9 cellular contexts compared by ENCODE assay signal in genomic region chr14:74954947-74955228, GRCh38. TPM values are rescaled to one million over a fixed set of nuclear protein-coding genes. Genes with fewer than 3 reads are reported as not detected.
DNase-seq lines count a peak whose midpoint lies in the region; ATAC-seq, FAIRE-seq and TF ChIP-seq lines count a peak whose summit lies in the region.
"Had no signal": no experiment of that assay in that cellular context is flagged by ENCODE, and none has a peak within 500 bp of the region (broad histone marks: within the 10 kb centered on the region; RNA-seq: fewer than 3 reads in every experiment).

No MANE protein-coding gene starts in this region.

- H3K27me3 ChIP-seq in H7 (ENCODE audit: control insufficient read depth, insufficient read depth, low read length) (peaks cover 12% of the 10 kb centered on the region), hepatocyte (no peaks in the 10 kb centered on the region), skeletal muscle satellite cell (ENCODE audit: control insufficient read depth, insufficient read depth, low read length) (no peaks in the 10 kb centered on the region)

- H3K9me3 Mint-ChIP-seq in activated CD4-positive, alpha-beta memory T cell treated with anti-CD3 and anti-CD28 coated beads for 36 hours = no peaks in the 10 kb centered on the region

- TF ChIP-seq CTCF in hepatocyte (IDR thresholded peaks at IDR 0.05; ENCODE audit: poor library complexity) = no peak

- peak overlapping the region; percentile 73 for H3K9ac ChIP-seq in skeletal muscle satellite cell (ENCODE audit: low read depth, low read length)

- H3K79me2 ChIP-seq in hepatocyte = peaks cover 31% of the 10 kb centered on the region

- POLR2A ChIA-PET in activated CD4-positive, alpha-beta memory T cell treated with anti-CD3 and anti-CD28 coated beads for 36 hours (lab: Charles Lee) = interaction anchor here (1.5 kb wide), 1 partner anchor 13 kb away, joined by 3 read pairs; no protein-coding TSS in a partner anchor

- CTCF ChIA-PET in activated CD4-positive, alpha-beta memory T cell treated with anti-CD3 and anti-CD28 coated beads for 36 hours (lab: Charles Lee) = interaction anchor here (2.7 kb wide), 1 partner anchor 10 kb away, joined by 19 read pairs; no protein-coding TSS in a partner anchor

- H3K4me1 ChIP-seq in hepatocyte (ENCODE audit: insufficient read depth) (peaks cover 58% of the 10 kb centered on the region), skeletal muscle satellite cell (ENCODE audit: control insufficient read depth, insufficient read depth, low read length) (peaks cover 30% of the 10 kb centered on the region)

- H4K20me1 ChIP-seq in hepatocyte (ENCODE audit: insufficient read depth, poor library complexity, severe bottlenecking) = no peaks in the 10 kb centered on the region

- no peak for FAIRE-seq in RCC 7860 (lab: Jason Lieb, UNC)

- peak overlapping the region; percentile 50 for H3K4me3 ChIP-seq in H7 (ENCODE audit: insufficient read depth, low read depth, low read length)
- H3K4me3 ChIP-seq in hepatocyte = peak overlapping the region; percentile 41
- H3K4me3 ChIP-seq in skeletal muscle satellite cell (ENCODE audit: low read length) = peak overlapping the region; percentile 75

- H3K4me2 ChIP-seq in hepatocyte (peak overlapping the region; percentile 96), skeletal muscle satellite cell (ENCODE audit: low read length) (peak overlapping the region; percentile 91)

- no peaks in the 10 kb centered on the region for H3K36me3 ChIP-seq in H7 (replicated peaks; ENCODE audit: control insufficient read depth, insufficient read depth, low read length)
- H3K36me3 ChIP-seq in hepatocyte (replicated peaks; ENCODE audit: insufficient read depth, low read depth) = no peaks in the 10 kb centered on the region
- H3K36me3 ChIP-seq in skeletal muscle satellite cell (ENCODE audit: insufficient read depth, low read length) = peaks cover 28% of the 10 kb centered on the region

- H3K36me3 Mint-ChIP-seq in activated CD4-positive, alpha-beta memory T cell treated with anti-CD3 and anti-CD28 coated beads for 36 hours = no peaks in the 10 kb centered on the region

- peaks cover 6% of the 10 kb centered on the region for H3K27me3 Mint-ChIP-seq in activated CD4-positive, alpha-beta memory T cell treated with anti-CD3 and anti-CD28 coated beads for 36 hours

- H3K4me3 Mint-ChIP-seq in activated CD4-positive, alpha-beta memory T cell treated with anti-CD3 and anti-CD28 coated beads for 36 hours = peak overlapping the region; percentile 26

- intact Hi-C loops in activated CD4-positive, alpha-beta memory T cell treated with anti-CD3 and anti-CD28 coated beads for 36 hours (cut with micrococcal nuclease) = no loop called here

- H2AFZ ChIP-seq in hepatocyte = no peak overlapping the region

- no peak for ATAC-seq in GM19328 (IDR thresholded peaks at IDR 0.05; ENCODE audit: unreplicated experiment)

- WGBS in hepatocyte (ENCODE audit: low lambda C conversion rate, missing lambda C conversion rate) = 23% methylated on average over 1 of the region's 3 CpGs

- no peaks in the 10 kb centered on the region for H3K9me2 ChIP-seq in hepatocyte (replicated peaks; ENCODE audit: insufficient read depth)

- H3K9me3 ChIP-seq in hepatocyte (ENCODE audit: low read depth) = no peaks in the 10 kb centered on the region
- no peaks in the 10 kb centered on the region for H3K9me3 ChIP-seq in skeletal muscle satellite cell (replicated peaks; ENCODE audit: low read length)

- no peak overlapping the region for H3K27ac Mint-ChIP-seq in activated CD4-positive, alpha-beta memory T cell treated with anti-CD3 and anti-CD28 coated beads for 36 hours

- peak overlapping the region; percentile 77 for H3K27ac ChIP-seq in hepatocyte

- DNase-seq in H7 (no peak), hepatocyte (ENCODE audit: low spot score) (no peak), RCC 7860 (ENCODE audit: low spot score) (no peak), NCI-H345 (lab: John Stamatoyannopoulos, UW) (no peak)
- DNase-seq in activated CD4-positive, alpha-beta memory T cell treated with anti-CD3 and anti-CD28 coated beads for 36 hours = no peak
- no peak for DNase-seq in activated CD4-positive, CD25-positive, alpha-beta regulatory T cell treated with anti-CD3 and anti-CD28 coated beads, Interleukin-2, amount 50 U/mL, for 72 hours
- DNase-seq: NCI-H1048 had no signal

- no peaks in the 10 kb centered on the region for H3K4me1 Mint-ChIP-seq in activated CD4-positive, alpha-beta memory T cell treated with anti-CD3 and anti-CD28 coated beads for 36 hours (ENCODE audit: low read depth)

RNA-seq across cellular contexts. Expression of gene PGF, which starts 0.5 kb away (rescaled TPM):
- 4.6 and 6.9 TPM in 2 replicates for total RNA-seq in H7 (2014; rRNA removed; shearing (Covaris generic))
- total RNA-seq in activated CD4-positive, alpha-beta memory T cell treated with anti-CD3 and anti-CD28 coated beads for 36 hours = under 1 TPM in 1 of 2 experiments, not detected in 1; 0.10 TPM
- total RNA-seq in hepatocyte = 25.0 and 25.2 TPM in 2 replicates
- polyA plus RNA-seq in hepatocyte = 31.0 and 33.0 TPM in 2 replicates
- 4.3 and 6.8 TPM in 2 replicates for total RNA-seq in skeletal muscle satellite cell (2012; rRNA removed)

RNA-seq across cellular contexts. Expression of gene RPS6KL1, which starts 31.8 kb away (rescaled TPM):
- total RNA-seq in H7 (2014; rRNA removed; shearing (Covaris generic)) = 5.4 and 12.4 TPM in 2 replicates
- total RNA-seq in activated CD4-positive, alpha-beta memory T cell treated with anti-CD3 and anti-CD28 coated beads for 36 hours = 1 to 10 TPM; 4.2 to 4.9 TPM
- 0.57 and 1.2 TPM in 2 replicates for total RNA-seq in hepatocyte
- polyA plus RNA-seq in hepatocyte = 0.18 and 1.5 TPM in 2 replicates
- 0.22 and 1.5 TPM in 2 replicates for total RNA-seq in skeletal muscle satellite cell (2012; rRNA removed)

RNA-seq across cellular contexts. Expression of gene EIF2B2, which starts 47.8 kb away (rescaled TPM):
- total RNA-seq in H7 (2014; rRNA removed; shearing (Covaris generic)) = 50.5 and 51.8 TPM in 2 replicates
- 10 to 100 TPM; 61.9 to 62.6 TPM for total RNA-seq in activated CD4-positive, alpha-beta memory T cell treated with anti-CD3 and anti-CD28 coated beads for 36 hours
- 35.7 and 45.2 TPM in 2 replicates for total RNA-seq in hepatocyte
- 75.6 and 93.2 TPM in 2 replicates for polyA plus RNA-seq in hepatocyte
- 27.5 and 49.2 TPM in 2 replicates for total RNA-seq in skeletal muscle satellite cell (2012; rRNA removed)
